ENCODE assay signal across 10 cellular contexts in the genomic region with DNA sequence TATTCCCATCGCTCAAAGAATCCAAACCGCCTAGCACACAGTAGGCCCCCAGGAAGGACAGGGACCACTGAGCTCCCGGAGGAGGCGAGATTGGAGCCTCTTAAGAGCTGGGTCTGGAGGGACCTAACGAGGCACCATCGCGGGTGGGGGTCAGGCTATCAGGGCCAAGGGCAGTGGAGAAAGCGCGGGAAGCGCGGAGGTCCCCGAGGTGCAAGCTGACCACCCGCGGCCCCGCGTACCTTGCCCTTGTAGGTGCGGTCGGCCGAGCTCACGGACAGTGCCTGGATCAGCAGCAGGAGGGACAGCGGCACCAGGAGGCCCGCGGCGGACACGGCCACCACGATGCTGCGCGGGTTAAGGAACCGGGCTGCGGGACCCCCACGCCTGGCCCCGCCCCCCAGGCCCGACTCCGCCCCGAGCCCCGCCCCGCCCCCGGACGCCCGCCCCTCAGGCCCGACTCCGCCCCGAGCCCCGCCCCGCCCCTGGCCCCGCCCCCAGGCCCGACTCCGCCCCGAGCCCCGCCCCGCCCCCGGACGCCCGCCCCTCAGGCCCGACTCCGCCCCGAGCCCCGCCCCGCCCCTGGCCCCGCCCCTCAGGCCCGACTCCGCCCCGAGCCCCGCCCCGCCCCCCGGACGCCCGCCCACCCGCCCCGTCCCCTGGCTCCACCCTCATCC. TPM values are rescaled to one million over a fixed set of nuclear protein-coding genes. Genes with fewer than 3 reads are reported as not detected.
A peak's percentile ranks its signal among the peaks of the same experiment; 100 is the strongest.
DNase-seq lines count a peak whose midpoint lies in the region; ATAC-seq and TF ChIP-seq lines count a peak whose summit lies in the region.
"Had no signal": no experiment of that assay in that cellular context is flagged by ENCODE, and none has a peak within 500 bp of the region (broad histone marks: within the 10 kb centered on the region; RNA-seq: fewer than 3 reads in every experiment).

No MANE protein-coding gene starts in this region.

- no peaks in the 10 kb centered on the region for H3K9me3 ChIP-seq in CD4-positive, alpha-beta T cell (ENCODE audit: control insufficient read depth, low read length)
- H3K9me3 ChIP-seq in Peyer's patch (no peaks in the 10 kb centered on the region), thyroid gland (no peaks in the 10 kb centered on the region)

- no peak for TF ChIP-seq CTCF in CD4-positive, alpha-beta T cell (IDR thresholded peaks at IDR 0.05)
- TF ChIP-seq CTCF in Peyer's patch (IDR thresholded peaks at IDR 0.05) (no peak), thyroid gland (IDR thresholded peaks at IDR 0.05) (no peak)

- no peaks in the 10 kb centered on the region for H3K27me3 Mint-ChIP-seq in CD4-positive, alpha-beta T cell
- H3K27me3 Mint-ChIP-seq in naive thymus-derived CD8-positive, alpha-beta T cell = no peaks in the 10 kb centered on the region

- peak in 7 of 10 experiments; percentile 20 to 51 (median 47) for DNase-seq in CD4-positive, alpha-beta T cell
- DNase-seq in Peyer's patch (no peak), cerebellar cortex (ENCODE audit: low spot score) (no peak), thyroid gland (no peak)
- DNase-seq in effector CD8-positive, alpha-beta T cell (lab: John Stamatoyannopoulos, UW) = peak; percentile 16
- peak in 6 of 10 donors; percentile 12 to 41 (median 26) for DNase-seq in naive thymus-derived CD8-positive, alpha-beta T cell
- DNase-seq: SW 1271 had no signal

- H3K4me3 ChIP-seq in Peyer's patch (peak overlapping the region; percentile 37 to 55 (median 44)), thyroid gland (replicated peaks in 1 of 3) (no peak overlapping the region)

- intact Hi-C loops in CD4-positive, alpha-beta T cell (cut with DNase I, micrococcal nuclease) = no loop called here
- intact Hi-C loops in thyroid gland (cut with DNase I) = no loop called here

- peaks cover 9% of the 10 kb centered on the region for H3K4me1 Mint-ChIP-seq in CD4-positive, alpha-beta T cell (ENCODE audit: low read depth)
- peaks cover 6 to 39% (median 11%) of the 10 kb centered on the region in 4 donors for H3K4me1 Mint-ChIP-seq in naive thymus-derived CD8-positive, alpha-beta T cell

- peak; percentile 48 for ATAC-seq in CD4-positive, alpha-beta T cell (ENCODE audit: poor library complexity)
- ATAC-seq in naive thymus-derived CD8-positive, alpha-beta T cell = peak; percentile 45 to 59
- no peak for ATAC-seq in HG02840 (IDR thresholded peaks at IDR 0.05; ENCODE audit: low FRiP score, unreplicated experiment)
- no peak for ATAC-seq in HG02571 (IDR thresholded peaks at IDR 0.05; ENCODE audit: unreplicated experiment)

- no peaks in the 10 kb centered on the region for H3K27me3 ChIP-seq in CD4-positive, alpha-beta T cell (ENCODE audit: control insufficient read depth, insufficient read depth, low read length)
- H3K27me3 ChIP-seq in Peyer's patch (no peaks in the 10 kb centered on the region), thyroid gland (no peaks in the 10 kb centered on the region)

- no peak for TF ChIP-seq POLR2A in Peyer's patch (IDR thresholded peaks at IDR 0.05)
- TF ChIP-seq POLR2A in thyroid gland (IDR thresholded peaks at IDR 0.05) = no peak

- peaks cover 0 to 4% (median 0%) of the 10 kb centered on the region in 4 donors for H3K4me1 ChIP-seq in Peyer's patch
- H3K4me1 ChIP-seq in thyroid gland = no peaks in the 10 kb centered on the region

- H3K9me3 Mint-ChIP-seq in CD4-positive, alpha-beta T cell = no peaks in the 10 kb centered on the region
- H3K9me3 Mint-ChIP-seq in naive thymus-derived CD8-positive, alpha-beta T cell = no peaks in the 10 kb centered on the region

- CTCF ChIA-PET in CD4-positive, alpha-beta T cell (lab: Charles Lee) = interaction anchor here (2.4 kb wide), 1 partner anchor 134 kb away, joined by 5 read pairs; no protein-coding TSS in a partner anchor

- POLR2A ChIA-PET in CD4-positive, alpha-beta T cell (lab: Charles Lee) = interaction anchor here (0.5 to 1.4 kb wide), 4 partner anchors 12 to 604 kb away, joined by 3 to 7 read pairs (median 4); no protein-coding TSS in a partner anchor
- POLR2A ChIA-PET in naive thymus-derived CD8-positive, alpha-beta T cell (lab: Charles Lee) = interaction anchor here (1.1 to 2.0 kb wide), 2 partner anchors 13 to 28 kb away, joined by 3 to 9 read pairs; no protein-coding TSS in a partner anchor

- H3K4me3 Mint-ChIP-seq in CD4-positive, alpha-beta T cell = peak overlapping the region; percentile 89
- H3K4me3 Mint-ChIP-seq in naive thymus-derived CD8-positive, alpha-beta T cell = peak overlapping the region; percentile 81 to 92 (median 84)

- H3K27ac Mint-ChIP-seq in CD4-positive, alpha-beta T cell = peak overlapping the region; percentile 36
- peak overlapping the region in 5 of 10 donors; percentile 62 to 85 (median 79) for H3K27ac Mint-ChIP-seq in naive thymus-derived CD8-positive, alpha-beta T cell

- no peak overlapping the region for H3K27ac ChIP-seq in CD4-positive, alpha-beta T cell (ENCODE audit: low read depth, low read length)
- H3K27ac ChIP-seq in Peyer's patch (no peak overlapping the region), thyroid gland (no peak overlapping the region)

- H3K36me3 ChIP-seq in Peyer's patch (no peaks in the 10 kb centered on the region), thyroid gland (no peaks in the 10 kb centered on the region)

- whole genome bisulfite sequencing in thyroid gland, 2 donors = 37 to 87% methylated on average over 4 to 12 of the region's 70 CpGs

- no peaks in the 10 kb centered on the region for H3K36me3 Mint-ChIP-seq in CD4-positive, alpha-beta T cell (ENCODE audit: low read depth)
- H3K36me3 Mint-ChIP-seq in naive thymus-derived CD8-positive, alpha-beta T cell = no peaks in the 10 kb centered on the region

RNA-seq across cellular contexts. Expression of a gene that starts 3.9 kb away (rescaled TPM):
- not detected for total RNA-seq in CD4-positive, alpha-beta T cell
- not detected for total RNA-seq in Peyer's patch
- total RNA-seq in naive thymus-derived CD8-positive, alpha-beta T cell = not detected
- under 1 TPM in 1 of 3 donors, not detected in 2; 0.51 TPM for polyA plus RNA-seq in naive thymus-derived CD8-positive, alpha-beta T cell
- total RNA-seq in thyroid gland = not detected
- total RNA-seq: lung microvascular endothelial cell had no signal

RNA-seq across cellular contexts. Expression of a gene that starts 9.0 kb away (rescaled TPM):
- not detected for total RNA-seq in CD4-positive, alpha-beta T cell
- total RNA-seq in Peyer's patch (100 to 1,000 TPM in 3 of 4 donors, 10 to 100 TPM in 1; 25.6 to 284 (median 204) TPM), thyroid gland (under 1 TPM in 2 of 4 donors, not detected in 2; 0.56 to 0.63 TPM)
- not detected for total RNA-seq in naive thymus-derived CD8-positive, alpha-beta T cell
- under 1 TPM in 2 of 3 donors, not detected in 1; 0.67 to 0.89 TPM for polyA plus RNA-seq in naive thymus-derived CD8-positive, alpha-beta T cell
- total RNA-seq: lung microvascular endothelial cell had no signal

Comparison
In these comparisons a context has a peak if more than half of its experiments do, and no peak if none do; other contexts are left out.
1. ATAC-seq: peak in CD4-positive, alpha-beta T cell (single experiment) and naive thymus-derived CD8-positive, alpha-beta T cell (2 of 2); none in HG02840 (single experiment) and HG02571 (single experiment).
2. DNase-seq: peak in CD4-positive, alpha-beta T cell (7 of 10), effector CD8-positive, alpha-beta T cell (single experiment) and naive thymus-derived CD8-positive, alpha-beta T cell (6 of 10); none in Peyer's patch (0 of 3), cerebellar cortex (single experiment) and thyroid gland (0 of 2).
3. H3K4me3 ChIP-seq: peak in Peyer's patch (4 of 4); none in thyroid gland (0 of 3).
4. RNA of a gene that starts 9.0 kb away (total RNA-seq): 25.6 to 284 TPM in Peyer's patch; 0.56 to 0.63 TPM in thyroid gland, not detected in CD4-positive, alpha-beta T cell and not detected in naive thymus-derived CD8-positive, alpha-beta T cell; every median in the first group is over 10 times any median in the second.